Comparison of ENCODE assay signal across 15 cellular contexts in genomic region chr17:29240477-29240876, GRCh38. TPM values are rescaled to one million over a fixed set of nuclear protein-coding genes. Genes with fewer than 3 reads are reported as not detected.
DNase-seq lines count a peak whose midpoint lies in the region; ATAC-seq and TF ChIP-seq lines count a peak whose summit lies in the region.
"Had no signal": no experiment of that assay in that cellular context is flagged by ENCODE, and none has a peak within 500 bp of the region (broad histone marks: within the 10 kb centered on the region; RNA-seq: fewer than 3 reads in every experiment).

No MANE protein-coding gene starts in this region.

- H3K9me3 Mint-ChIP-seq in Calu3 (ENCODE audit: low read depth, unreplicated experiment) = no peaks in the 10 kb centered on the region
- no peaks in the 10 kb centered on the region for H3K9me3 Mint-ChIP-seq in endodermal cell
- H3K9me3 Mint-ChIP-seq: activated T-helper 1 cell treated with anti-CD3 and anti-CD28 coated beads, Interleukin-12 subunit alpha, Interleukin-12 subunit beta, Interleukin-2, Interleukin-4 antibody, amounts not matched to agents 30 ng/mL and 10 ng/mL and 1 ng/mL, durations not matched to agents 14 hours and 24 hours and 36 hours; CD4-positive, alpha-beta memory T cell; central memory CD8-positive, alpha-beta T cell; stimulated activated naive B cell treated with anti-CD40 and anti-IgM and Interleukin-4, amounts not matched to agents 10 μg/mL and 1 μg/mL and 100 μg/mL, for 72 hours had no signal

- H3K4me2 ChIP-seq in PC-3 (ENCODE audit: low read length) = peak overlapping the region; percentile 47

- H2AFZ ChIP-seq in PC-3 (ENCODE audit: low read length) = peak overlapping the region; percentile 32; the same call in 1 of the 2 replicates

- H3K36me3 ChIP-seq in PC-3 (ENCODE audit: low read depth, low read length) (no peaks in the 10 kb centered on the region), endodermal cell (ENCODE audit: control insufficient read depth, insufficient read depth, low read length) (no peaks in the 10 kb centered on the region), neutrophil (no peaks in the 10 kb centered on the region)

- H3K27ac Mint-ChIP-seq in Calu3 (ENCODE audit: unreplicated experiment) (peak overlapping the region; percentile 66), endodermal cell (peak overlapping the region; percentile 11)
- H3K27ac Mint-ChIP-seq: activated T-helper 1 cell treated with anti-CD3 and anti-CD28 coated beads, Interleukin-12 subunit alpha, Interleukin-12 subunit beta, Interleukin-2, Interleukin-4 antibody, amounts not matched to agents 30 ng/mL and 10 ng/mL and 1 ng/mL, durations not matched to agents 14 hours and 24 hours and 36 hours; stimulated activated naive B cell treated with anti-CD40 and anti-IgM and Interleukin-4, amounts not matched to agents 10 μg/mL and 1 μg/mL and 100 μg/mL, for 72 hours had no signal

- H3K9ac ChIP-seq in PC-3 (ENCODE audit: low read length) (no peak overlapping the region), endodermal cell (ENCODE audit: extremely low read depth, low read length, poor library complexity, severe bottlenecking) (no peak overlapping the region)

- no peaks in the 10 kb centered on the region for H3K9me2 ChIP-seq in PC-3 (replicated peaks; ENCODE audit: low read length)

- peaks cover 6% of the 10 kb centered on the region for H3F3A ChIP-seq in PC-3 (ENCODE audit: low read length, unreplicated experiment)

- H3K27ac ChIP-seq in PC-3 (ENCODE audit: low read length) (peak overlapping the region; percentile 60), endodermal cell (ENCODE audit: low read depth, low read length) (peak overlapping the region; percentile 98), neutrophil (peak overlapping the region; percentile 45)

- H3K9me3 ChIP-seq in PC-3 (ENCODE audit: low read length) = no peaks in the 10 kb centered on the region
- no peaks in the 10 kb centered on the region for H3K9me3 ChIP-seq in endodermal cell (ENCODE audit: control insufficient read depth, low read length)
- H3K9me3 ChIP-seq in neutrophil = no peaks in the 10 kb centered on the region

- H3K4me3 ChIP-seq in PC-3 (ENCODE audit: low read length) (no peak overlapping the region), endodermal cell (ENCODE audit: low read length) (no peak overlapping the region), neutrophil (ENCODE audit: low read depth in 1 of 2, low read length in 1 of 2) (no peak overlapping the region)

- H3K4me3 Mint-ChIP-seq in Calu3 (ENCODE audit: low read depth, unreplicated experiment) = no peak overlapping the region
- no peak overlapping the region for H3K4me3 Mint-ChIP-seq in endodermal cell
- H3K4me3 Mint-ChIP-seq: activated T-helper 1 cell treated with anti-CD3 and anti-CD28 coated beads, Interleukin-12 subunit alpha, Interleukin-12 subunit beta, Interleukin-2, Interleukin-4 antibody, amounts not matched to agents 30 ng/mL and 10 ng/mL and 1 ng/mL, durations not matched to agents 14 hours and 24 hours and 36 hours; CD4-positive, alpha-beta memory T cell; central memory CD8-positive, alpha-beta T cell; stimulated activated naive B cell treated with anti-CD40 and anti-IgM and Interleukin-4, amounts not matched to agents 10 μg/mL and 1 μg/mL and 100 μg/mL, for 72 hours had no signal

- CTCF ChIA-PET in Calu3 (lab: Charles Lee) = interaction anchor here (0.6 to 1.9 kb wide), 10 partner anchors 12 to 179 kb away, joined by 3 to 8 read pairs (median 5); partner anchors contain the start of gene NUFIP2
- CTCF ChIA-PET in PC-3 (lab: Charles Lee) = no interaction called here
- CTCF ChIA-PET in GM10248 (lab: Yijun Ruan, JAX) = interaction anchor here (0.9 to 5.0 kb wide), 8 partner anchors 10 to 92 kb away, joined by 3 to 25 read pairs (median 5); no protein-coding TSS in a partner anchor

- DNase-seq in Calu3 = no peak
- DNase-seq in PC-3 = no peak
- DNase-seq in endodermal cell = no peak
- no peak for DNase-seq in GM10248 (ENCODE audit: extremely low spot score)
- no peak for DNase-seq in NCI-H2227 treated with DMSO at 0.1 percent for 48 hours (lab: John Stamatoyannopoulos, UW)
- no peak for DNase-seq in germinal center (ENCODE audit: low spot score)
- DNase-seq: CD4-positive, alpha-beta memory T cell; left colon; NCI-H1417; NCI-H774; stimulated activated naive B cell treated with anti-CD40 and anti-IgM and Interleukin-4, amounts not matched to agents 10 μg/mL and 1 μg/mL and 100 μg/mL, for 72 hours had no signal

- H3K27me3 Mint-ChIP-seq in Calu3 (ENCODE audit: unreplicated experiment) (no peaks in the 10 kb centered on the region), endodermal cell (ENCODE audit: insufficient read depth) (no peaks in the 10 kb centered on the region)
- H3K27me3 Mint-ChIP-seq: CD4-positive, alpha-beta memory T cell; central memory CD8-positive, alpha-beta T cell; stimulated activated naive B cell treated with anti-CD40 and anti-IgM and Interleukin-4, amounts not matched to agents 10 μg/mL and 1 μg/mL and 100 μg/mL, for 72 hours had no signal

- TF ChIP-seq CTCF in Calu3 (IDR thresholded peaks at IDR 0.05; ENCODE audit: unreplicated experiment) (no peak), PC-3 (conservative IDR thresholded peaks at IDR 0.05; ENCODE audit: low read depth, low read length) (no peak), endodermal cell (conservative IDR thresholded peaks at IDR 0.05) (no peak), neutrophil (IDR thresholded peaks at IDR 0.05) (no peak), GM10248 (IDR thresholded peaks at IDR 0.05; ENCODE audit: control extremely low read depth, extremely low read depth, low read depth, missing control alignments) (no peak)

- BruUV-seq in Calu3 (replicated peaks; lab: Mats Ljungman, UMichigan) (no TSS peak), PC-3 (replicated peaks; lab: Mats Ljungman, UMichigan) (no TSS peak)

- no peaks in the 10 kb centered on the region for H4K20me1 ChIP-seq in PC-3 (ENCODE audit: low read length)

- H3K4me1 ChIP-seq in PC-3 (ENCODE audit: insufficient read depth, low read length) = peaks cover 16% of the 10 kb centered on the region
- H3K4me1 ChIP-seq in endodermal cell (ENCODE audit: control insufficient read depth, insufficient read depth, low read length) = peaks cover 4% of the 10 kb centered on the region
- H3K4me1 ChIP-seq in neutrophil (ENCODE audit: control insufficient read depth in 1 of 2, insufficient read depth in 1 of 2, low read depth in 1 of 2, low read length in 1 of 2) = peaks cover 8 to 17% of the 10 kb centered on the region in 2 experiments

- H3K4me1 Mint-ChIP-seq in Calu3 (ENCODE audit: low read depth, unreplicated experiment) (peaks cover 9% of the 10 kb centered on the region), endodermal cell (peaks cover 5% of the 10 kb centered on the region)
- H3K4me1 Mint-ChIP-seq: CD4-positive, alpha-beta memory T cell; central memory CD8-positive, alpha-beta T cell; stimulated activated naive B cell treated with anti-CD40 and anti-IgM and Interleukin-4, amounts not matched to agents 10 μg/mL and 1 μg/mL and 100 μg/mL, for 72 hours had no signal

- ATAC-seq in PC-3 = no peak
- no peak for ATAC-seq in HG03439 (IDR thresholded peaks at IDR 0.05; ENCODE audit: unreplicated experiment)
- ATAC-seq: left colon; stimulated activated naive B cell treated with anti-CD40 and anti-IgM and Interleukin-4, amounts not matched to agents 10 μg/mL and 1 μg/mL and 100 μg/mL, for 72 hours had no signal

- H3K27me3 ChIP-seq in PC-3 (ENCODE audit: low read length) (no peaks in the 10 kb centered on the region), endodermal cell (ENCODE audit: control insufficient read depth, insufficient read depth, low read length, poor library complexity, severe bottlenecking) (no peaks in the 10 kb centered on the region), neutrophil (no peaks in the 10 kb centered on the region)

- POLR2A ChIA-PET in PC-3 (lab: Charles Lee; ENCODE audit: unreplicated experiment) = no interaction called here
- POLR2A ChIA-PET in GM10248 (lab: Yijun Ruan, JAX) = no interaction called here

- H3K79me2 ChIP-seq in PC-3 (ENCODE audit: low read length) = no peaks in the 10 kb centered on the region

- WGBS in endodermal cell (ENCODE audit: insufficient coverage in 1 of 2, insufficient read length in 1 of 2), 2 experiments = 48% methylated on average over 2 of the region's 2 CpGs; no CpG with 5 or more reads in 1 of the 2 experiments

- intact Hi-C loops in Calu3 (cut with micrococcal nuclease; ENCODE audit: unreplicated experiment) = no loop called here
- intact Hi-C loops in PC-3 (cut with micrococcal nuclease) = no loop called here

- H3K36me3 Mint-ChIP-seq in Calu3 (ENCODE audit: insufficient read depth, unreplicated experiment) (no peaks in the 10 kb centered on the region), endodermal cell (ENCODE audit: low read depth) (no peaks in the 10 kb centered on the region)
- H3K36me3 Mint-ChIP-seq: CD4-positive, alpha-beta memory T cell had no signal

RNA-seq across cellular contexts. Expression of gene CRYBA1, which starts 6.2 kb away (rescaled TPM):
- total RNA-seq in Calu3 (2022) (not detected in 2 replicates), PC-3 (2014; rRNA removed) (not detected in 2 replicates), endodermal cell (not detected)
- 0.50 TPM for polyA plus RNA-seq in endodermal cell (2013, experiment 1 of 2)
- not detected for polyA plus RNA-seq in endodermal cell (2013, experiment 2 of 2)
- total RNA-seq: activated T-helper 1 cell treated with anti-CD3 and anti-CD28 coated beads, Interleukin-12 subunit alpha, Interleukin-12 subunit beta, Interleukin-2, Interleukin-4 antibody, amounts not matched to agents 30 ng/mL and 10 ng/mL and 1 ng/mL, durations not matched to agents 14 hours and 24 hours and 36 hours; CD4-positive, alpha-beta memory T cell; left colon had no signal
- polyA plus RNA-seq: CD4-positive, alpha-beta memory T cell had no signal

RNA-seq across cellular contexts. Expression of gene NUFIP2, which starts 53.5 kb away (rescaled TPM):
- total RNA-seq in Calu3 (2022) = 89.3 and 92.9 TPM in 2 replicates
- 16.1 and 22.6 TPM in 2 replicates for total RNA-seq in PC-3 (2014; rRNA removed)
- 100 to 1,000 TPM in 1 of 2 donors, 10 to 100 TPM in 1; 92.9 to 104 TPM for total RNA-seq in endodermal cell
- polyA plus RNA-seq in endodermal cell (2013, experiment 1 of 2) = 42.0 TPM
- 36.1 TPM for polyA plus RNA-seq in endodermal cell (2013, experiment 2 of 2)

Comparison
In these comparisons a context has a peak if more than half of its experiments do, and no peak if none do; other contexts are left out.
1. H3K27ac ChIP-seq: peak in every context shown above with its lines; median percentile 98 in endodermal cell; 60 in PC-3; 45 in neutrophil.